Comparison of ENCODE assay signal across 8 cellular contexts in genomic region chr10:102503264-102504178, GRCh38. TPM values are rescaled to one million over a fixed set of nuclear protein-coding genes. Genes with fewer than 3 reads are reported as not detected.
A peak's percentile ranks its signal among the peaks of the same experiment; 100 is the strongest.
DNase-seq lines count a peak whose midpoint lies in the region; ATAC-seq, FAIRE-seq and TF ChIP-seq lines count a peak whose summit lies in the region.

TSS of gene SUFU (plus strand) at chr10:102503972. CDS start at chr10:102504153, 181 bp downstream.

- H3K36me3 Mint-ChIP-seq in activated naive CD8-positive, alpha-beta T cell treated with anti-CD3 and anti-CD28 coated beads for 36 hours = peaks cover 5% of the 10 kb centered on the region

- peak in 1 of 2 donors; percentile 81 for TF ChIP-seq POLR2A in tibial nerve (IDR thresholded peaks at IDR 0.05)

- H3K9me3 Mint-ChIP-seq in activated naive CD8-positive, alpha-beta T cell treated with anti-CD3 and anti-CD28 coated beads for 36 hours = no peaks in the 10 kb centered on the region

- peak; percentile 72 for ATAC-seq in HG02642 (IDR thresholded peaks at IDR 0.05; ENCODE audit: poor library complexity, unreplicated experiment)
- peak; percentile 84 for ATAC-seq in Right ventricle myocardium superior (ENCODE audit: poor library complexity)
- ATAC-seq in pancreas = peak; percentile 71 to 86 (median 78)

- H3K27me3 Mint-ChIP-seq in activated naive CD8-positive, alpha-beta T cell treated with anti-CD3 and anti-CD28 coated beads for 36 hours = no peaks in the 10 kb centered on the region

- H3K4me3 Mint-ChIP-seq in activated naive CD8-positive, alpha-beta T cell treated with anti-CD3 and anti-CD28 coated beads for 36 hours = peak within 1 kb of the TSS; percentile 92

- DNase-seq in GM12865 (ENCODE audit: low read depth) = peak; percentile 100
- DNase-seq in NCI-H1105 (lab: John Stamatoyannopoulos, UW) = peak; percentile 94
- peak; percentile 98 for DNase-seq in SKM-1 treated with dmso at 0.1 percent for 144 hours (lab: John Stamatoyannopoulos, UW; ENCODE audit: unreplicated experiment)
- DNase-seq in activated naive CD8-positive, alpha-beta T cell treated with anti-CD3 and anti-CD28 coated beads for 36 hours = peak; percentile 97
- DNase-seq in Right ventricle myocardium superior = peak; percentile 97
- DNase-seq in pancreas = peak; percentile 97 to 99 (median 98)
- DNase-seq in tibial nerve (ENCODE audit: low spot score in 2 of 2) = peak; percentile 97 to 100

- no peaks in the 10 kb centered on the region for H3K27me3 ChIP-seq in pancreas
- no peaks in the 10 kb centered on the region for H3K27me3 ChIP-seq in tibial nerve

- H3K27ac ChIP-seq in pancreas = peak within 1 kb of the TSS in 3 of 4 donors; percentile 34 to 69 (median 50)
- peak within 1 kb of the TSS; percentile 85 to 95 (median 91) for H3K27ac ChIP-seq in tibial nerve

- peak; percentile 91 for TF ChIP-seq CTCF in GM12865 (IDR thresholded peaks at IDR 0.05; ENCODE audit: insufficient read depth, low read depth, low read length, missing control alignments)
- peak; percentile 87 to 91 (median 90) for TF ChIP-seq CTCF in pancreas (IDR thresholded peaks at IDR 0.05)
- TF ChIP-seq CTCF in tibial nerve (IDR thresholded peaks at IDR 0.05) = peak; percentile 88 to 95 (median 93)

- peak in 1 of 2 donors; percentile 78 for TF ChIP-seq EP300 in tibial nerve (IDR thresholded peaks at IDR 0.05)

- H3K36me3 ChIP-seq in pancreas = no peaks in the 10 kb centered on the region
- peaks cover 0 to under 1% (median 0%) of the 10 kb centered on the region in 3 donors for H3K36me3 ChIP-seq in tibial nerve

- H3K4me1 ChIP-seq in pancreas = peaks cover 6 to 16% (median 12%) of the 10 kb centered on the region in 3 donors
- peaks cover 0 to 73% (median 31%) of the 10 kb centered on the region in 4 donors for H3K4me1 ChIP-seq in tibial nerve

- peak within 1 kb of the TSS; percentile 84 for H3K27ac Mint-ChIP-seq in activated naive CD8-positive, alpha-beta T cell treated with anti-CD3 and anti-CD28 coated beads for 36 hours

- intact Hi-C loops in Right ventricle myocardium superior (cut with DNase I) (loop anchor here (2.0 kb wide), 1 partner anchor 139 kb away; no protein-coding TSS in a partner anchor), pancreas (cut with DNase I) (loop anchor here in 1 of 3 donors (10.0 kb wide), 1 partner anchor 81 kb away; no protein-coding TSS in a partner anchor)

- H3K4me1 Mint-ChIP-seq in activated naive CD8-positive, alpha-beta T cell treated with anti-CD3 and anti-CD28 coated beads for 36 hours = peaks cover 26% of the 10 kb centered on the region

- H3K4me3 ChIP-seq in GM12865 (ENCODE audit: low read depth, low read length) (peak within 1 kb of the TSS; percentile 96), pancreas (peak within 1 kb of the TSS; percentile 86 to 95 (median 94)), tibial nerve (peak within 1 kb of the TSS; percentile 94 to 100 (median 98))

- 1% methylated on average over 33 to 44 of the region's 44 CpGs for WGBS in pancreas, 2 donors
- 1% methylated on average over 11 to 29 of the region's 44 CpGs for WGBS in tibial nerve, 2 donors

- FAIRE-seq in pancreas (lab: Jason Lieb, UNC) = peak; percentile 45

- H3K9me3 ChIP-seq in pancreas (no peaks in the 10 kb centered on the region), tibial nerve (no peaks in the 10 kb centered on the region)

RNA-seq across cellular contexts. Expression of gene SUFU, which starts in this region (rescaled TPM):
- 1 to 10 TPM; 5.7 to 6.0 TPM for total RNA-seq in activated naive CD8-positive, alpha-beta T cell treated with anti-CD3 and anti-CD28 coated beads for 36 hours
- total RNA-seq in Right ventricle myocardium superior (7.6 TPM), pancreas (1 to 10 TPM; 1.9 to 7.8 (median 3.6) TPM), tibial nerve (10 to 100 TPM in 3 of 4 donors, 1 to 10 TPM in 1; 9.8 to 17.1 (median 14.2) TPM)
- polyA plus RNA-seq in pancreas = 1 to 10 TPM; 2.6 to 2.7 TPM

Comparison
In these comparisons a context has a peak if more than half of its experiments do, and no peak if none do; other contexts are left out.
1. Peak in every context shown above with its lines: DNase-seq, ATAC-seq, H3K4me3 ChIP-seq and H3K27ac ChIP-seq.